22 cellular contexts compared by ENCODE assay signal in the genomic region with DNA sequence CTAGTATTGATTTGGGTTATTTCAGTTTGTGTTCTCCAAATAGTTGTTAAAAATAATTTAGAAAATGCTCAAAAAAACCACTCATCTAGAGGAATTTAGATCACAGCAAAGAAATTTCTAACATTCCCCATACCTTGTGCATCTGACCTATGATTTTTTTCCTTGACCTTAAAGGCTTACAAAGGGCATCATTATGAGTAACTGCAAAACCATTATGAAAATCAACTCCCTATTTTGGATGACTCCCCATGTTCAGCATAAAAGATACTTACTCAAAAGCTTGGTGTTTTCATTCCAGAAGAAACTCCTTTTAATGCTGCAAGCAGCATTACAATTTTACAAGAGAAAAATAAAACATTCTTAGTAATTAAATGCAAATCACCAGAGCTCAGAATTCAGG.
"Had no signal": no experiment of that assay in that cellular context is flagged by ENCODE, and none has a peak within 500 bp of the region (broad histone marks: within the 10 kb centered on the region; RNA-seq: fewer than 3 reads in every experiment).

No MANE protein-coding gene starts in this region.

- DNase-seq: activated CD4-positive, alpha-beta memory T cell treated with anti-CD3 and anti-CD28 coated beads for 36 hours; activated CD4-positive, alpha-beta T cell treated with anti-CD3 and anti-CD28 coated beads for 4 hours; activated CD4-positive, CD25-positive, alpha-beta regulatory T cell; activated effector memory CD4-positive, alpha-beta T cell treated with anti-CD3 and anti-CD28 coated beads, Interleukin-2, amount 50 U/mL, for 16 hours; activated naive CD4-positive, alpha-beta T cell treated with anti-CD3 and anti-CD28 coated beads, Interleukin-2, amount 10 ng/mL, durations not matched to agents 7 days and 5 days; activated T-cell treated with anti-CD3 and anti-CD28 coated beads, Interleukin-2, amount 50 U/mL, for 72 hours; anterior cingulate cortex; brain microvascular endothelial cell; caudate nucleus; dermis blood vessel endothelial cell; effector CD8-positive, alpha-beta T cell; hippocampal formation; left ventricle myocardium inferior; naive thymus-derived CD8-positive, alpha-beta T cell; small intestine; stimulated activated CD4-positive, alpha-beta T cell treated with anti-CD3 and anti-CD28 coated beads, Interleukin-2, amount 100 ng/mL, for 48 hours; stimulated activated naive CD4-positive, alpha-beta T cell treated with Interleukin-2 at 50 U/mL for 16 hours; T1000 had no signal

- H3K9me3 ChIP-seq: thoracic aorta, vagina had no signal

- H3K27ac ChIP-seq: brain microvascular endothelial cell, esophagus muscularis mucosa, left ventricle myocardium inferior, neural progenitor cell, thoracic aorta, vagina had no signal

- H3K36me3 ChIP-seq: brain microvascular endothelial cell, esophagus muscularis mucosa, left ventricle myocardium inferior, neural progenitor cell, thoracic aorta, vagina had no signal

- H3K27me3 ChIP-seq: brain microvascular endothelial cell, esophagus muscularis mucosa, neural progenitor cell, vagina had no signal

- H3K4me1 ChIP-seq: left ventricle myocardium inferior, neural progenitor cell, vagina had no signal

- H3K4me3 ChIP-seq: esophagus muscularis mucosa, left ventricle myocardium inferior, neural progenitor cell, thoracic aorta, vagina had no signal
